8 cellular contexts compared by ENCODE assay signal in the genomic region with DNA sequence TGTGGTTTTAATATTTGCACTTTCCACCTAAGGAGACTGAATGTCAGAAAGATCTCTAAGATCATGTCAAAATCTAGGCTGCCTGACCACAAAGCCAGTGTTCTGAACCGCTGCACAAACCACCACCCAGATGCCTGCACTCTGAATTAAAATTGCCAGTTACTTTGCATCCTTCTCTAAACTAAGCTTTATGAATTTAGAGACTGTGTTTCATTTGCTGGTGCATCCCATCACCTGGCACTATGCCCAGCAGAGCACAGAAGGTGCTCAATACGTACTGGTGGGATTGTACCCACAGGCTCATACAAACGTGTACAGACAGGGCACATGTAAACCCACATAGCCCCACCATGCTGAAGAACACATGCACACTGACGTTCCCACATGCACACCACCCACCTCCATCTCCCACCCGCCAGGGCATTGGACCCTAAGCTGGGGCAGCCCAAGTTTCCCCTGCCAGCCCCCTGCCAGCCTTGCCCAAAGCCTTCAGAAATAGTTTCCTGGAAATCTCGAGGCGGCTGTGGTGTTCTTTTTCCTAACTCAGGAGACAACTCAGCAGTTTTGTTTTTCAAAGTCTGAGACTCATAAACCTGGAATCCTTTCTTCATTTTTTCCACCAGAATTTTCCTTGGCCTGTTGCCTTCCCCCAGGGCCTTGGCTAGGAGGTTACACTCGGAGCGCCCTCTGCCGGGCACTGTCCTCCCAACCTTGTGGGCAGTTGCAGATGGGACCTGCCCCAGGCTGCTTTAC. TPM values are rescaled to one million over a fixed set of nuclear protein-coding genes. Genes with fewer than 3 reads are reported as not detected.
DNase-seq lines count a peak whose midpoint lies in the region; ATAC-seq and FAIRE-seq lines count a peak whose summit lies in the region.

No MANE protein-coding gene starts in this region.

- DNase-seq in HS-5 (ENCODE audit: low read depth), result peak; percentile 93
- peak; percentile 67 for DNase-seq in NOMO-1 treated with DMSO at 0.1 percent for 48 hours (lab: John Stamatoyannopoulos, UW; ENCODE audit: unreplicated experiment)
- DNase-seq in activated CD8-positive, alpha-beta memory T cell treated with anti-CD3 and anti-CD28 coated beads, Interleukin-2, amount 10 ng/mL, durations not matched to agents 7 days and 5 days, result peak; percentile 93
- DNase-seq in effector memory CD8-positive, alpha-beta T cell, result peak; percentile 83 to 85 (median 85)
- peak; percentile 95 for DNase-seq in mesenteric fat pad (ENCODE audit: low spot score)
- DNase-seq in stimulated activated CD8-positive, alpha-beta memory T cell treated with anti-CD3 and anti-CD28 coated beads, Interleukin-15, amount 100 ng/mL, for 24 hours (ENCODE audit: low read depth), result peak; percentile 83

- H3K4me3 Mint-ChIP-seq in activated CD8-positive, alpha-beta memory T cell treated with anti-CD3 and anti-CD28 coated beads, Interleukin-2, amount 10 ng/mL, durations not matched to agents 7 days and 5 days, result peak overlapping the region; percentile 31
- H3K4me3 Mint-ChIP-seq in effector memory CD8-positive, alpha-beta T cell, result peak overlapping the region; percentile 58 to 62

- H3K9me3 Mint-ChIP-seq in activated CD8-positive, alpha-beta memory T cell treated with anti-CD3 and anti-CD28 coated beads, Interleukin-2, amount 10 ng/mL, durations not matched to agents 7 days and 5 days (ENCODE audit: low read depth), result no peaks in the 10 kb centered on the region
- no peaks in the 10 kb centered on the region for H3K9me3 Mint-ChIP-seq in effector memory CD8-positive, alpha-beta T cell

- peaks cover 2% of the 10 kb centered on the region for H3K27me3 Mint-ChIP-seq in activated CD8-positive, alpha-beta memory T cell treated with anti-CD3 and anti-CD28 coated beads, Interleukin-2, amount 10 ng/mL, durations not matched to agents 7 days and 5 days
- H3K27me3 Mint-ChIP-seq in effector memory CD8-positive, alpha-beta T cell, result no peaks in the 10 kb centered on the region

- peak overlapping the region; percentile 87 for H3K27ac Mint-ChIP-seq in activated CD8-positive, alpha-beta memory T cell treated with anti-CD3 and anti-CD28 coated beads, Interleukin-2, amount 10 ng/mL, durations not matched to agents 7 days and 5 days
- H3K27ac Mint-ChIP-seq in effector memory CD8-positive, alpha-beta T cell, result peak overlapping the region; percentile 68 to 69

- CTCF ChIA-PET in activated CD8-positive, alpha-beta memory T cell treated with anti-CD3 and anti-CD28 coated beads, Interleukin-2, amount 10 ng/mL, durations not matched to agents 7 days and 5 days (lab: Charles Lee), result interaction anchor here (0.5 to 4.2 kb wide), 32 partner anchors 9 to 219 kb away, joined by 3 to 42 read pairs (median 5); a partner anchor contains a TSS

- peak; percentile 46 for ATAC-seq in GM18511 (IDR thresholded peaks at IDR 0.05; ENCODE audit: unreplicated experiment)
- peak; percentile 75 for ATAC-seq in activated CD8-positive, alpha-beta memory T cell treated with anti-CD3 and anti-CD28 coated beads, Interleukin-2, amount 10 ng/mL, durations not matched to agents 7 days and 5 days
- peak; percentile 70 for ATAC-seq in effector memory CD8-positive, alpha-beta T cell (replicated peaks)

- no peaks in the 10 kb centered on the region for H3K36me3 Mint-ChIP-seq in activated CD8-positive, alpha-beta memory T cell treated with anti-CD3 and anti-CD28 coated beads, Interleukin-2, amount 10 ng/mL, durations not matched to agents 7 days and 5 days
- H3K36me3 Mint-ChIP-seq in effector memory CD8-positive, alpha-beta T cell (ENCODE audit: insufficient read depth), result peaks cover 11% of the 10 kb centered on the region

- H3K4me1 Mint-ChIP-seq in activated CD8-positive, alpha-beta memory T cell treated with anti-CD3 and anti-CD28 coated beads, Interleukin-2, amount 10 ng/mL, durations not matched to agents 7 days and 5 days, result peaks cover 57% of the 10 kb centered on the region
- H3K4me1 Mint-ChIP-seq in effector memory CD8-positive, alpha-beta T cell (ENCODE audit: low read depth in 2 of 2), result peaks cover 36 to 48% of the 10 kb centered on the region in 2 donors

- FAIRE-seq in A204.1 (lab: Jason Lieb, UNC), result peak; percentile 92

RNA-seq across cellular contexts. Expression of a gene that starts 9.6 kb away (rescaled TPM):
- 100 to 1,000 TPM in 1 of 2 experiments, 10 to 100 TPM in 1; 59.6 to 114 TPM for total RNA-seq in activated CD8-positive, alpha-beta memory T cell treated with anti-CD3 and anti-CD28 coated beads, Interleukin-2, amount 10 ng/mL, durations not matched to agents 7 days and 5 days
- total RNA-seq in mesenteric fat pad, result 1.6 TPM

RNA-seq across cellular contexts. Expression of a gene that starts 59.2 kb away (rescaled TPM):
- 100 to 1,000 TPM; 246 to 254 TPM for total RNA-seq in activated CD8-positive, alpha-beta memory T cell treated with anti-CD3 and anti-CD28 coated beads, Interleukin-2, amount 10 ng/mL, durations not matched to agents 7 days and 5 days
- total RNA-seq in mesenteric fat pad, result 13.7 TPM

Comparison
In these comparisons a context has a peak if more than half of its experiments do, and no peak if none do; other contexts are left out.
1. Peak in every context shown above with its lines: DNase-seq and ATAC-seq.
2. RNA of a gene that starts 9.6 kb away (total RNA-seq): 59.6 to 114 TPM in activated CD8-positive, alpha-beta memory T cell treated with anti-CD3 and anti-CD28 coated beads, Interleukin-2, amount 10 ng/mL, durations not matched to agents 7 days and 5 days; 1.6 TPM in mesenteric fat pad (single experiment); every median in the first group is over 10 times any median in the second.
3. RNA of a gene that starts 59.2 kb away (total RNA-seq): 246 to 254 TPM in activated CD8-positive, alpha-beta memory T cell treated with anti-CD3 and anti-CD28 coated beads, Interleukin-2, amount 10 ng/mL, durations not matched to agents 7 days and 5 days; 13.7 TPM in mesenteric fat pad (single experiment); every median in the first group is over 10 times any median in the second.